In the genomic region with DNA sequence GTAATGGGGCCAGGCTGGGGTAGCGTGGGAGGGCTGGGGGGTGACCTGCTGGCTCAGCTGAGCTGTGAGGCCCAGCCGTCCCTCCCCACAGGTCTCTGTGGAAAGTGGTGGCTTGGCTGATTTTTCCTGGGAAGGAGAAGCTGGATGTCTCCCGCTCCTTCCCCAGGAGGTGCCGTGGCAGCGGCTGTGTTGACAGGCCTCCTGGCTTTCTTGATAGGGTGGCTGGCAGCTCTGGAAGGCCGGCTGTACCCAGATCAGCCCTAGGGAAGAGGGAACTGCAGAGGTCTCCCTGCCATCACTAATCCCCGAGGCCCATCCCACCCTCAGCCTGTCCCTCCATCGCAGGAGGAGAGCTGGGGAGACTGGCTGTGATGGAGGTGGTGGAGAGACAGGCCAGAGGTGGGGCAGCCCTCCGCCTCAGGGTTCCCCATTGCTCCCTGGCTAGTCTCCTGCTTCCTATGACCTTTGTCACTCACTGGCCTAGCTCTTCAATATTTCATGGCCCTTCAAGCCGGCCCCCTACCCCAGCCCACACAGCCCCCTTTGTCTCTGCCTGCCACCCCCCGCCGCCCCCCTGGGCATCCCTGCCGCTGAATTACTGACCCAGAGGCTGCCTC, we compare ENCODE assay signal across 10 cellular contexts. TPM values are rescaled to one million over a fixed set of nuclear protein-coding genes. Genes with fewer than 3 reads are reported as not detected.
A peak's percentile ranks its signal among the peaks of the same experiment; 100 is the strongest.
DNase-seq lines count a peak whose midpoint lies in the region; ATAC-seq and TF ChIP-seq lines count a peak whose summit lies in the region.
"Had no signal": no experiment of that assay in that cellular context is flagged by ENCODE, and none has a peak within 500 bp of the region (broad histone marks: within the 10 kb centered on the region; RNA-seq: fewer than 3 reads in every experiment).

No MANE protein-coding gene starts in this region.

- H4K91ac ChIP-seq in H9 (ENCODE audit: insufficient read length, low read depth, low read length) = no peak overlapping the region
- H4K91ac ChIP-seq in mesenchymal stem cell (ENCODE audit: low read length) = peak overlapping the region; percentile 97

- H3K56ac ChIP-seq in H9 (ENCODE audit: insufficient read length, low read depth, low read length) = no peak overlapping the region

- peak overlapping the region in 2 of 3 experiments; percentile 44 to 59; a peak in 1 of 7 replicates for H3K27ac Mint-ChIP-seq in H9

- H3K4me1 Mint-ChIP-seq in H9 = peaks cover 71 to 82% of the 10 kb centered on the region in 2 experiments

- H2AFZ ChIP-seq in H9 (ENCODE audit: low read length) (no peak overlapping the region), mesenchymal stem cell (ENCODE audit: low read depth, low read length) (no peak overlapping the region)

- H4K20me1 ChIP-seq in H9 (ENCODE audit: control insufficient read depth, insufficient read depth, insufficient read length) = peaks cover 9% of the 10 kb centered on the region

- no CpG with 5 or more reads among the region's 13 CpGs for WGBS in H9 (ENCODE audit: extremely low coverage, insufficient read length, low lambda C conversion rate)
- 50% methylated on average over 10 of the region's 13 CpGs for WGBS in mesenchymal stem cell

- no peak overlapping the region for H3K27ac ChIP-seq in H9 (ENCODE audit: insufficient read length, low read depth, low read length)
- H3K27ac ChIP-seq in breast epithelium = peak overlapping the region; percentile 97
- H3K27ac ChIP-seq in mesenchymal stem cell (ENCODE audit: low read length, poor library complexity, severe bottlenecking) = peak overlapping the region; percentile 92
- H3K27ac ChIP-seq in subcutaneous abdominal adipose tissue (ENCODE audit: low read depth, low read length) = peak overlapping the region; percentile 95

- H2BK20ac ChIP-seq in H9 (ENCODE audit: low read depth, low read length, poor library complexity, severe bottlenecking) = no peak overlapping the region

- peaks cover 63% of the 10 kb centered on the region; the same call in 1 of the 2 replicates for H3K79me2 ChIP-seq in H9 (ENCODE audit: insufficient read depth, low read length)

- no peak overlapping the region for H2BK5ac ChIP-seq in H9 (ENCODE audit: insufficient read length, low read length)
- peak overlapping the region; percentile 87 for H2BK5ac ChIP-seq in mesenchymal stem cell (ENCODE audit: low read depth, low read length, poor library complexity, severe bottlenecking)

- H4K8ac ChIP-seq in H9 (replicated peaks; ENCODE audit: insufficient read length, low read depth, low read length) (no peak overlapping the region), mesenchymal stem cell (ENCODE audit: low read length) (peak overlapping the region; percentile 94)

- H3T11ph ChIP-seq in H9 (ENCODE audit: low read length) = no peak overlapping the region

- H3K9me3 ChIP-seq in H9 (ENCODE audit: control insufficient read depth, low read depth, low read length) = no peaks in the 10 kb centered on the region
- no peaks in the 10 kb centered on the region for H3K9me3 ChIP-seq in breast epithelium
- no peaks in the 10 kb centered on the region for H3K9me3 ChIP-seq in mesenchymal stem cell (ENCODE audit: control insufficient read depth, low read length)
- H3K9me3 ChIP-seq in subcutaneous abdominal adipose tissue (ENCODE audit: control insufficient read depth in 5 of 5, low read length in 5 of 5) = no peaks in the 10 kb centered on the region

- ATAC-seq in GM18873 (IDR thresholded peaks at IDR 0.05; ENCODE audit: low FRiP score, unreplicated experiment) = no peak

- no peak overlapping the region for H2BK120ac ChIP-seq in H9 (ENCODE audit: low read depth, low read length, poor library complexity, severe bottlenecking)
- H2BK120ac ChIP-seq in mesenchymal stem cell (ENCODE audit: low read depth, low read length) = peak overlapping the region; percentile 97

- peaks cover 16% of the 10 kb centered on the region for H3K23me2 ChIP-seq in H9 (ENCODE audit: insufficient read length, low read depth, low read length, poor library complexity, severe bottlenecking)

- peaks cover 23% of the 10 kb centered on the region for H3K79me1 ChIP-seq in H9 (ENCODE audit: insufficient read depth, low read depth, low read length, poor library complexity, severe bottlenecking)
- no peaks in the 10 kb centered on the region for H3K79me1 ChIP-seq in mesenchymal stem cell (replicated peaks; ENCODE audit: low read length, poor library complexity, severe bottlenecking)

- H3K9ac ChIP-seq in H9 (ENCODE audit: extremely low read depth, insufficient read length, low read length) = no peak overlapping the region
- peak overlapping the region; percentile 85 for H3K9ac ChIP-seq in mesenchymal stem cell (ENCODE audit: low read length)
- peak overlapping the region in 3 of 5 donors; percentile 38 to 67 (median 41) for H3K9ac ChIP-seq in subcutaneous abdominal adipose tissue (ENCODE audit: low read length in 5 of 5)

- H3K18ac ChIP-seq in H9 (ENCODE audit: insufficient read length, low read depth, low read length) (no peak overlapping the region), mesenchymal stem cell (ENCODE audit: low read depth in 1 of 2, low read length in 2 of 2) (peak overlapping the region; percentile 93 to 98)

- H3K4me3 ChIP-seq in breast epithelium = peak overlapping the region in 2 of 3 donors; percentile 18 to 44
- no peak overlapping the region for H3K4me3 ChIP-seq in mesenchymal stem cell (ENCODE audit: insufficient read depth in 1 of 2, low read depth in 1 of 2, low read length in 2 of 2)
- no peak overlapping the region for H3K4me3 ChIP-seq in subcutaneous abdominal adipose tissue (ENCODE audit: low read depth in 1 of 5, low read length in 5 of 5)

- H3K4me2 ChIP-seq in H9 (ENCODE audit: insufficient read depth, insufficient read length, low read length) (no peak overlapping the region), mesenchymal stem cell (ENCODE audit: low read length, poor library complexity, severe bottlenecking) (peak overlapping the region; percentile 59)

- TF ChIP-seq POLR2A in breast epithelium (IDR thresholded peaks at IDR 0.05) = no peak

- peaks cover 47% of the 10 kb centered on the region for H3K4me1 ChIP-seq in H9 (ENCODE audit: insufficient read depth, low read length)
- H3K4me1 ChIP-seq in breast epithelium = peaks cover 34 to 81% of the 10 kb centered on the region in 2 donors
- peaks cover 62% of the 10 kb centered on the region for H3K4me1 ChIP-seq in mesenchymal stem cell (ENCODE audit: control insufficient read depth, insufficient read depth, low read depth, low read length)
- peaks cover 30 to 98% (median 93%) of the 10 kb centered on the region in 5 donors for H3K4me1 ChIP-seq in subcutaneous abdominal adipose tissue (ENCODE audit: control insufficient read depth in 5 of 5, insufficient read depth in 5 of 5, low read length in 5 of 5)

- no peaks in the 10 kb centered on the region for H3K9me3 Mint-ChIP-seq in H9

- H3K4ac ChIP-seq in H9 (ENCODE audit: low read depth, low read length) (no peak overlapping the region), mesenchymal stem cell (ENCODE audit: low read depth in 1 of 2, low read length in 2 of 2) (peak overlapping the region; percentile 55 to 96)

- peak overlapping the region in 1 of 2 experiments; percentile 69; a peak in 1 of 5 replicates for H3K4me3 Mint-ChIP-seq in H9

- intact Hi-C loops in breast epithelium (cut with DNase I; ENCODE audit: low total_unique reads) = no loop called here

- H2AK5ac ChIP-seq in H9 (ENCODE audit: insufficient read length, low read length) (no peak overlapping the region), mesenchymal stem cell (ENCODE audit: low read length, severe bottlenecking) (peak overlapping the region; percentile 94)

- H3K14ac ChIP-seq in H9 (ENCODE audit: insufficient read depth, low read length) (peak overlapping the region; percentile 48; the same call in 1 of the 2 replicates), mesenchymal stem cell (ENCODE audit: low read length in 2 of 2) (peak overlapping the region; percentile 50 to 66)

- no peak overlapping the region for H3K23ac ChIP-seq in H9 (ENCODE audit: insufficient read length, low read depth, low read length)
- peak overlapping the region; percentile 18 to 90 for H3K23ac ChIP-seq in mesenchymal stem cell (ENCODE audit: low read length in 2 of 2)

- DNase-seq in H9 (no peak), breast epithelium (ENCODE audit: low spot score in 2 of 2) (no peak), mesenchymal stem cell (peak; percentile 51), HUDEP-2 (lab: John Stamatoyannopoulos, UW; ENCODE audit: unreplicated experiment in 76 of 76) (no peak), midbrain (lab: John Stamatoyannopoulos, UW) (no peak), NCI-H2171 treated with DMSO at 0.1 percent for 48 hours (lab: John Stamatoyannopoulos, UW) (no peak)
- DNase-seq: erythroblast; stimulated activated naive CD4-positive, alpha-beta T cell treated with Interleukin-2 at 50 U/mL for 16 hours had no signal

- no peak for TF ChIP-seq CTCF in H9 (conservative IDR thresholded peaks at IDR 0.05)
- TF ChIP-seq CTCF in breast epithelium (IDR thresholded peaks at IDR 0.05) = no peak

- H2BK15ac ChIP-seq in H9 (ENCODE audit: low read depth, low read length) (no peak overlapping the region), mesenchymal stem cell (ENCODE audit: low read depth, poor library complexity, severe bottlenecking) (peak overlapping the region; percentile 97)

- peaks cover 0 to 7% (median 0%) of the 10 kb centered on the region in 3 experiments; a peak in 1 of 7 replicates for H3K36me3 Mint-ChIP-seq in H9 (ENCODE audit: insufficient read depth in 1 of 3, low read depth in 3 of 3)

- no peaks in the 10 kb centered on the region for H3K36me3 ChIP-seq in breast epithelium
- H3K36me3 ChIP-seq in mesenchymal stem cell (ENCODE audit: control insufficient read depth in 1 of 2, insufficient read depth in 2 of 2, low read depth in 1 of 2, low read length in 2 of 2) = peaks cover 0 to 30% of the 10 kb centered on the region in 2 experiments
- H3K36me3 ChIP-seq in subcutaneous abdominal adipose tissue (ENCODE audit: control insufficient read depth in 5 of 5, insufficient read depth in 5 of 5, low read length in 5 of 5) = no peaks in the 10 kb centered on the region

- H2BK12ac ChIP-seq in H9 (ENCODE audit: insufficient read length, low read depth, low read length) (no peak overlapping the region), mesenchymal stem cell (ENCODE audit: low read length in 2 of 2) (peak overlapping the region; percentile 81 to 93)

- H3K27me3 Mint-ChIP-seq in H9 (ENCODE audit: low read depth) = peaks cover 1% of the 10 kb centered on the region; the same call in 1 of the 2 replicates

- no peak overlapping the region for H4K5ac ChIP-seq in H9 (ENCODE audit: insufficient read length, low read depth, low read length)

- no peaks in the 10 kb centered on the region for H3K27me3 ChIP-seq in H9 (ENCODE audit: insufficient read depth, low read length)
- H3K27me3 ChIP-seq in breast epithelium = no peaks in the 10 kb centered on the region
- no peaks in the 10 kb centered on the region for H3K27me3 ChIP-seq in mesenchymal stem cell (ENCODE audit: control insufficient read depth in 1 of 2, insufficient read depth in 1 of 2, low read length in 2 of 2)
- H3K27me3 ChIP-seq in subcutaneous abdominal adipose tissue (ENCODE audit: control insufficient read depth in 5 of 5, insufficient read depth in 4 of 5, low read length in 5 of 5) = no peaks in the 10 kb centered on the region

RNA-seq across cellular contexts. Expression of a gene that starts 6.8 kb away (rescaled TPM):
- total RNA-seq in H9 (2021) (105 and 107 TPM in 2 replicates), breast epithelium (10 to 100 TPM; 33.9 to 66.9 (median 38.3) TPM)
- 75.1 TPM for polyA plus RNA-seq in mesenchymal stem cell (2013, experiment 1 of 2)
- polyA plus RNA-seq in mesenchymal stem cell (2013, experiment 2 of 2) = 76.7 TPM

Comparison
In these comparisons a context has a peak if more than half of its experiments do, and no peak if none do; other contexts are left out.
1. H3K4me3 ChIP-seq: peak in breast epithelium (2 of 3); none in mesenchymal stem cell (0 of 2) and subcutaneous abdominal adipose tissue (0 of 5).